Comparison of ENCODE assay signal across 11 cellular contexts in the genomic region with DNA sequence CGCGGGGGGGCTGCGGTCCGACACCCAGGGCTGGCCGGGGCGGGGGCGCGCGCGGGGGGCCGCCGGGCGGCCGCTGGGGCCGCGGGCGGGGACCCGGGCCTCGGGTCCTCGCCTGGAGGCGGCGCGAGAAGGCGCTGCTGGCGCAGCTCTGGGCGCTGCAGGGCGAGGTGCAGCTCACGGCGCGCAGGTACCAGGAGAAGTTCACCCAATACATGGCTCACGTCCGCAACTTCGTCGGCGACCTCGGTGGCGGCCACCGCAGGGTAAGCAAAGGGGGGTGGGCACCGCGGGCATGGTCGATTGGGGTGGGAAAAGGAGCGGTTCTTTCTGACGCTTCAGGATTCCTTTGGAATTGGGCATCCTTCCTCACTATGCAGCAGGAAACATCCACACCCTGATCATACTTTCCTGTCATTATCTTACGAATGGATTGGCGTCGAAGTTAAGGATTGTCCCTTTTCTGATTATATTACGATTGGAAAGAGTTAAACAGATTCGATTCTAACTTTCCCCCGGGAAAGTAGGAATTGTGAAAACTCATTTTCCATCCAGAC. TPM values are rescaled to one million over a fixed set of nuclear protein-coding genes. Genes with fewer than 3 reads are reported as not detected.
A peak's percentile ranks its signal among the peaks of the same experiment; 100 is the strongest.
DNase-seq lines count a peak whose midpoint lies in the region; ATAC-seq and TF ChIP-seq lines count a peak whose summit lies in the region.
"Had no signal": no experiment of that assay in that cellular context is flagged by ENCODE, and none has a peak within 500 bp of the region (broad histone marks: within the 10 kb centered on the region; RNA-seq: fewer than 3 reads in every experiment).

No MANE protein-coding gene starts in this region.

- no peaks in the 10 kb centered on the region for H3K36me3 ChIP-seq in H7 (replicated peaks; ENCODE audit: control insufficient read depth, insufficient read depth, low read length)
- H3K36me3 ChIP-seq in lung (ENCODE audit: control insufficient read depth in 2 of 2, insufficient read depth in 2 of 2, low read length in 2 of 2): no peaks in the 10 kb centered on the region
- H3K36me3 ChIP-seq in stomach: no peaks in the 10 kb centered on the region

- intact Hi-C loops in stomach (cut with DNase I; ENCODE audit: low total_unique reads): no loop called here

- TF ChIP-seq CTCF in lung (IDR thresholded peaks at IDR 0.05; ENCODE audit: control extremely low read depth, extremely low read depth) (no peak), stomach (IDR thresholded peaks at IDR 0.05) (no peak)

- no peak for TF ChIP-seq EP300 in stomach (IDR thresholded peaks at IDR 0.05)

- H3K27ac ChIP-seq in lung (ENCODE audit: low read depth in 1 of 2, low read length in 1 of 2): no peak overlapping the region
- H3K27ac ChIP-seq in stomach: peak overlapping the region in 4 of 5 donors; percentile 30 to 84 (median 68)

- H3K4me1 ChIP-seq in lung (ENCODE audit: control insufficient read depth in 2 of 2, insufficient read depth in 2 of 2, low read length in 2 of 2): peaks cover 0 to 9% of the 10 kb centered on the region in 2 donors
- H3K4me1 ChIP-seq in stomach: peaks cover 7 to 35% (median 20%) of the 10 kb centered on the region in 4 donors

- 3% methylated on average over 31 to 49 of the region's 49 CpGs for WGBS in lung, 2 donors
- 2 to 4% (median 3%) methylated on average over 29 to 49 of the region's 49 CpGs for whole genome bisulfite sequencing in stomach, 5 donors

- peak overlapping the region; percentile 45; the same call in 1 of the 2 replicates for H3K4me3 ChIP-seq in H7 (ENCODE audit: insufficient read depth, low read depth, low read length)
- H3K4me3 ChIP-seq in lung: peak overlapping the region; percentile 10
- H3K4me3 ChIP-seq in stomach: peak overlapping the region; percentile 46 to 53 (median 48)

- H3K27me3 ChIP-seq in H7 (ENCODE audit: control insufficient read depth, insufficient read depth, low read length) (peaks cover 39% of the 10 kb centered on the region), lung (ENCODE audit: control insufficient read depth, insufficient read depth) (peaks cover 3% of the 10 kb centered on the region), stomach (peaks cover 0 to 51% (median 27%) of the 10 kb centered on the region in 3 donors)

- peak; percentile 58 for DNase-seq in H7
- DNase-seq in astrocyte of the hippocampus (ENCODE audit: low read depth, low spot score): peak; percentile 5
- DNase-seq in lung (ENCODE audit: low spot score): no peak
- no peak for DNase-seq in stomach
- no peak for DNase-seq in HCEC 1CT
- DNase-seq in DMS153 (lab: John Stamatoyannopoulos, UW): no peak
- DNase-seq: activated T-cell treated with anti-CD3 and anti-CD28 coated beads, Interleukin-2, amount 50 U/mL, for 48 hours; dermis blood vessel endothelial cell; NK-92 treated with Interleukin-12 subunit alpha and Interleukin-12 subunit beta, amount 100 ng/mL, for 24 hours; stimulated activated CD4-positive, alpha-beta T cell treated with anti-CD3 and anti-CD28 coated beads, Interleukin-1b, Interleukin-23, amount 100 ng/mL, for 48 hours had no signal

- no peak for TF ChIP-seq POLR2A in stomach (IDR thresholded peaks at IDR 0.05)

- H3K9me3 ChIP-seq in lung (ENCODE audit: control insufficient read depth in 2 of 2, insufficient read depth in 1 of 2, low read length in 1 of 2): peaks cover 0 to 3% of the 10 kb centered on the region in 2 donors
- H3K9me3 ChIP-seq in stomach: no peaks in the 10 kb centered on the region

- no peak for ATAC-seq in lung (ENCODE audit: insufficient read depth, low FRiP score)
- ATAC-seq in GM18861 (IDR thresholded peaks at IDR 0.05; ENCODE audit: unreplicated experiment): no peak

RNA-seq across cellular contexts. Expression of a gene that starts 0.8 kb away (rescaled TPM):
- 0.17 and 0.37 TPM in 2 replicates for total RNA-seq in H7 (2014; rRNA removed; shearing (Covaris generic))
- total RNA-seq in lung (under 1 TPM; 0.37 to 0.54 TPM), stomach (10 to 100 TPM in 3 of 5 donors, 1 to 10 TPM in 1, under 1 TPM in 1; 0.58 to 29.0 (median 14.5) TPM)
- polyA plus RNA-seq in lung (under 1 TPM; 0.05 to 0.28 TPM), stomach (1 to 10 TPM in 2 of 3 donors, under 1 TPM in 1; 0.68 to 1.8 (median 1.3) TPM)
- total RNA-seq: dermis blood vessel endothelial cell had no signal

Comparison
In these comparisons a context has a peak if more than half of its experiments do, and no peak if none do; other contexts are left out.
1. DNase-seq: peak in H7 (single experiment) and astrocyte of the hippocampus (single experiment); none in lung (single experiment), stomach (single experiment), HCEC 1CT (single experiment) and DMS153 (single experiment).
2. H3K27ac ChIP-seq: peak in stomach (4 of 5); none in lung (0 of 2).
3. Peak in every context shown above with its lines, with median percentiles within 50 percentile points of each other: H3K4me3 ChIP-seq.